Comparison of ENCODE assay signal across 9 cellular contexts in genomic region chr12:32139064-32139421, GRCh38. TPM values are rescaled to one million over a fixed set of nuclear protein-coding genes. Genes with fewer than 3 reads are reported as not detected.
A peak's percentile ranks its signal among the peaks of the same experiment; 100 is the strongest.
DNase-seq lines count a peak whose midpoint lies in the region; ATAC-seq lines count a peak whose summit lies in the region.
"Had no signal": no experiment of that assay in that cellular context is flagged by ENCODE, and none has a peak within 500 bp of the region (broad histone marks: within the 10 kb centered on the region; RNA-seq: fewer than 3 reads in every experiment).

No MANE protein-coding gene starts in this region.

- no peaks in the 10 kb centered on the region for H3K27me3 ChIP-seq in thymus (ENCODE audit: control insufficient read depth, insufficient read depth)

- H3K4me3 ChIP-seq in thymus (ENCODE audit: low read length), result peak overlapping the region; percentile 45

- H3K4me1 ChIP-seq in ES-I3 (ENCODE audit: insufficient read depth, low read length) (peaks cover 33% of the 10 kb centered on the region), thymus (ENCODE audit: control insufficient read depth, insufficient read depth, low read length) (peaks cover 4% of the 10 kb centered on the region)

- no peak overlapping the region for H3K27ac ChIP-seq in thymus (ENCODE audit: low read depth)
- H3K27ac ChIP-seq: VCaP had no signal

- peak; percentile 38 to 53 for DNase-seq in activated T-cell treated with anti-CD3 and anti-CD28 coated beads, Interleukin-2, amount 50 U/mL, for 48 hours
- DNase-seq in left lobe of liver (ENCODE audit: low spot score), result no peak
- DNase-seq in NCI-H1417 (lab: John Stamatoyannopoulos, UW), result no peak
- DNase-seq in cortex of kidney (lab: John Stamatoyannopoulos, UW), result no peak

- no peaks in the 10 kb centered on the region for H3K9me3 ChIP-seq in ES-I3 (ENCODE audit: control insufficient read depth, insufficient read depth, low read length)
- no peaks in the 10 kb centered on the region for H3K9me3 ChIP-seq in thymus (ENCODE audit: control insufficient read depth)

- under 1% methylated on average over 2 of the region's 2 CpGs for WGBS in thymus

- ATAC-seq in GM19438 (IDR thresholded peaks at IDR 0.05; ENCODE audit: low read depth, unreplicated experiment) (peak; percentile 89), HG03460 (IDR thresholded peaks at IDR 0.05; ENCODE audit: unreplicated experiment) (peak; percentile 88), left lobe of liver (peak; percentile 37)

- peak overlapping the region; percentile 49 for H3K9ac ChIP-seq in ES-I3 (ENCODE audit: low read depth, low read length)

- no peaks in the 10 kb centered on the region; the same call in 1 of the 2 replicates for H3K36me3 ChIP-seq in ES-I3 (ENCODE audit: insufficient read depth, low read length)
- H3K36me3 ChIP-seq in thymus (ENCODE audit: control insufficient read depth, insufficient read depth), result no peaks in the 10 kb centered on the region

RNA-seq across cellular contexts. Expression of gene BICD1, which starts 32.4 kb away (rescaled TPM):
- total RNA-seq in left lobe of liver, result 0.91 TPM
- polyA plus RNA-seq in thymus, result 12.1 TPM

Comparison
In these comparisons a context has a peak if more than half of its experiments do, and no peak if none do; other contexts are left out.
1. ATAC-seq: peak in every context shown above with its lines; median percentile 89 in GM19438; 88 in HG03460; 37 in left lobe of liver.
2. DNase-seq: peak in activated T-cell treated with anti-CD3 and anti-CD28 coated beads, Interleukin-2, amount 50 U/mL, for 48 hours (2 of 2); none in left lobe of liver (single experiment), NCI-H1417 (0 of 3) and cortex of kidney (single experiment).